Comparison of ENCODE assay signal across 12 cellular contexts in the genomic region with DNA sequence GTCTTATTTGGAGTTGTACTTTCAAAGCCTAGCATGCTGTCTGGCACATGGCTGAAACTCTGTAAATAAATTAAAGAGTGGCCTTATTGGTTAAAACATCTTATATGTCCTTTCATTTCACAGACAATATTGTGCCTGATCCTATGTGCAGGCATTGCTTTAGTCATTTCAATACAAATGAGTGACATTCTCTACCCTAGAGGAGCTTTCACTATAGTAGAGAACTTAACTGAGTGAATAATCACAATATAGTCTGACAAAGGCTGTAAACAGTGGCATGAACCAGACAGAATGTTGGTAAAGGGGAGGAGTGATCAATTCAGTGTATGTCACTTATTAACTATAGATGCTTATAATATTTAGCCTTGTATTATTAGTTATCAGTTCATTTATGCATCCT.
"Had no signal": no experiment of that assay in that cellular context is flagged by ENCODE, and none has a peak within 500 bp of the region (broad histone marks: within the 10 kb centered on the region; RNA-seq: fewer than 3 reads in every experiment).

No MANE protein-coding gene starts in this region.

- H3K27ac ChIP-seq: hepatocyte had no signal

- H3K79me2 ChIP-seq: hepatocyte had no signal

- ATAC-seq: activated CD8-positive, alpha-beta T cell treated with anti-CD3 and anti-CD28 coated beads for 36 hours; left ventricle myocardium superior; sciatic nerve had no signal

- H2AFZ ChIP-seq: hepatocyte had no signal

- H3K27me3 ChIP-seq: hepatocyte had no signal

- H3K4me2 ChIP-seq: hepatocyte had no signal

- DNase-seq: activated CD8-positive, alpha-beta T cell treated with anti-CD3 and anti-CD28 coated beads for 36 hours; activated naive CD4-positive, alpha-beta T cell treated with anti-CD3 and anti-CD28 coated beads, Interleukin-2, amount 10 ng/mL, durations not matched to agents 7 days and 5 days; central memory CD4-positive, alpha-beta T cell; cortex of kidney; effector memory CD4-positive, alpha-beta T cell; left ventricle myocardium superior; stimulated activated CD4-positive, alpha-beta T cell treated with anti-CD3 and anti-CD28 coated beads, Interleukin-2, amount 100 ng/mL, for 24 hours; stimulated activated naive CD4-positive, alpha-beta T cell; substantia nigra; trophoblast cell had no signal

- H3K4me3 ChIP-seq: hepatocyte had no signal
